Comparison of ENCODE assay signal across 1 cellular context in genomic region chr17:10842658-10843057, GRCh38.
TF ChIP-seq lines count a peak whose summit lies in the region.

No MANE protein-coding gene starts in this region.

TF ChIP-seq in H1, 55 proteins besides CTCF, POLR2A, EP300 and RAD21:
- no peak for TF ChIP-seq ZNF274 (IDR thresholded peaks at IDR 0.05; ENCODE audit: borderline replicate concordance, extremely low read depth, low read length)
- TF ChIP-seq ASH2L (IDR thresholded peaks at IDR 0.05; ENCODE audit: low read length) = no peak
- no peak for TF ChIP-seq SP2 (IDR thresholded peaks at IDR 0.05; ENCODE audit: low read length)
- no peak for TF ChIP-seq JUN (IDR thresholded peaks at IDR 0.05; ENCODE audit: low read depth, low read length)
- TF ChIP-seq E2F6 (IDR thresholded peaks at IDR 0.05) = no peak
- TF ChIP-seq BRCA1 (IDR thresholded peaks at IDR 0.05; ENCODE audit: low read depth, low read length) = no peak
- peak; percentile 64; the same call in 1 of the 2 replicates for TF ChIP-seq POU5F1 (IDR thresholded peaks at IDR 0.05; ENCODE audit: low read depth, low read length)
TF ChIP-seq in H1: peak in this region for 1.
